In genomic region chr1:36092166-36092797, GRCh38 we compare ENCODE assay signal across 23 cellular contexts. TPM values are rescaled to one million over a fixed set of nuclear protein-coding genes. Genes with fewer than 3 reads are reported as not detected.
DNase-seq lines count a peak whose midpoint lies in the region; ATAC-seq and TF ChIP-seq lines count a peak whose summit lies in the region.
"Had no signal": no experiment of that assay in that cellular context is flagged by ENCODE, and none has a peak within 500 bp of the region (broad histone marks: within the 10 kb centered on the region; RNA-seq: fewer than 3 reads in every experiment).

No MANE protein-coding gene starts in this region.

- H3K4me1 ChIP-seq in BLaER1 treated with 17β-estradiol and CSF1 and Interleukin-3, amounts not matched to agents 10 nM and 100 nM = peaks cover 86 to 93% (median 90%) of the 10 kb centered on the region in 10 experiments
- H3K4me1 ChIP-seq in adrenal gland (replicated peaks in 1 of 2) = peaks cover 33 to 58% of the 10 kb centered on the region in 2 donors
- H3K4me1 ChIP-seq in CD8-positive, alpha-beta T cell (ENCODE audit: insufficient read depth, low read length) = peaks cover 20% of the 10 kb centered on the region
- peaks cover 30 to 56% (median 39%) of the 10 kb centered on the region in 4 donors for H3K4me1 ChIP-seq in upper lobe of left lung

- CTCF ChIA-PET in CD8-positive, alpha-beta T cell (lab: Charles Lee) = interaction anchor here (1.2 to 19.5 kb wide), 4 partner anchors 23 to 95 kb away, joined by 3 to 372 read pairs (median 6); partner anchors contain the start of gene TRAPPC3

- TF ChIP-seq EP300 in upper lobe of left lung (IDR thresholded peaks at IDR 0.05) = no peak

- no peak overlapping the region; a peak in 1 of 20 replicates for H3K4me3 ChIP-seq in BLaER1 treated with 17β-estradiol and CSF1 and Interleukin-3, amounts not matched to agents 10 nM and 100 nM
- no peak overlapping the region for H3K4me3 ChIP-seq in adrenal gland
- no peak overlapping the region for H3K4me3 ChIP-seq in CD8-positive, alpha-beta T cell (ENCODE audit: low read depth, low read length)
- no peak overlapping the region for H3K4me3 ChIP-seq in upper lobe of left lung
- H3K4me3 ChIP-seq: body of pancreas, coronary artery, transverse colon had no signal

- no peak for TF ChIP-seq CTCF in adrenal gland (IDR thresholded peaks at IDR 0.05)
- TF ChIP-seq CTCF in nephron progenitor cell (IDR thresholded peaks at IDR 0.05) = no peak
- no peak for TF ChIP-seq CTCF in CD8-positive, alpha-beta T cell (IDR thresholded peaks at IDR 0.05)
- no peak for TF ChIP-seq CTCF in upper lobe of left lung (IDR thresholded peaks at IDR 0.05)

- no peak for TF ChIP-seq POLR2A in adrenal gland (IDR thresholded peaks at IDR 0.05)
- no peak for TF ChIP-seq POLR2A in upper lobe of left lung (IDR thresholded peaks at IDR 0.05)

- peak overlapping the region; percentile 60 to 92 (median 72); a peak in 19 of 22 replicates for H3K9ac ChIP-seq in BLaER1 treated with 17β-estradiol and CSF1 and Interleukin-3, amounts not matched to agents 10 nM and 100 nM

- peaks cover 19% of the 10 kb centered on the region for H3K4me1 Mint-ChIP-seq in nephron progenitor cell
- H3K4me1 Mint-ChIP-seq in CD8-positive, alpha-beta T cell (ENCODE audit: low read depth) = peaks cover 20% of the 10 kb centered on the region

- 84 to 92% (median 89%) methylated on average over 16 to 17 of the region's 17 CpGs for WGBS in adrenal gland, 4 donors
- WGBS in upper lobe of left lung, 2 donors = 88 to 96% methylated on average over 11 to 17 of the region's 17 CpGs

- H3K9me3 Mint-ChIP-seq in nephron progenitor cell = no peaks in the 10 kb centered on the region
- H3K9me3 Mint-ChIP-seq in CD8-positive, alpha-beta T cell = no peaks in the 10 kb centered on the region
- H3K9me3 Mint-ChIP-seq: activated naive CD4-positive, alpha-beta T cell treated with anti-CD3 and anti-CD28 coated beads, Interleukin-2, amount 50 U/mL, for 24 hours; stimulated activated naive CD8-positive, alpha-beta T cell treated with anti-CD3 and anti-CD28 coated beads, Interleukin-15, Interleukin-2, amounts not matched to agents 100 ng/mL and 50 ng/mL, for 24 hours had no signal

- H3K27me3 ChIP-seq in BLaER1 treated with 17β-estradiol and CSF1 and Interleukin-3, amounts not matched to agents 10 nM and 100 nM = no peaks in the 10 kb centered on the region
- H3K27me3 ChIP-seq in adrenal gland (no peaks in the 10 kb centered on the region), upper lobe of left lung (no peaks in the 10 kb centered on the region)
- H3K27me3 ChIP-seq in CD8-positive, alpha-beta T cell (ENCODE audit: insufficient read depth, low read length) = no peaks in the 10 kb centered on the region
- H3K27me3 ChIP-seq: body of pancreas, transverse colon had no signal

- H3K27ac Mint-ChIP-seq in nephron progenitor cell = peak overlapping the region; percentile 39
- H3K27ac Mint-ChIP-seq in CD8-positive, alpha-beta T cell = no peak overlapping the region
- H3K27ac Mint-ChIP-seq: activated naive CD4-positive, alpha-beta T cell treated with anti-CD3 and anti-CD28 coated beads, Interleukin-2, amount 50 U/mL, for 24 hours; stimulated activated naive CD8-positive, alpha-beta T cell treated with anti-CD3 and anti-CD28 coated beads, Interleukin-15, Interleukin-2, amounts not matched to agents 100 ng/mL and 50 ng/mL, for 24 hours had no signal

- POLR2A ChIA-PET in CD8-positive, alpha-beta T cell (lab: Charles Lee) = no interaction called here

- H3K27me3 Mint-ChIP-seq in nephron progenitor cell (ENCODE audit: low read depth, poor library complexity) = peaks cover 3% of the 10 kb centered on the region
- H3K27me3 Mint-ChIP-seq in CD8-positive, alpha-beta T cell (ENCODE audit: low read depth) = no peaks in the 10 kb centered on the region
- H3K27me3 Mint-ChIP-seq: activated naive CD4-positive, alpha-beta T cell treated with anti-CD3 and anti-CD28 coated beads, Interleukin-2, amount 50 U/mL, for 24 hours; stimulated activated naive CD8-positive, alpha-beta T cell treated with anti-CD3 and anti-CD28 coated beads, Interleukin-15, Interleukin-2, amounts not matched to agents 100 ng/mL and 50 ng/mL, for 24 hours had no signal

- H3K9me3 ChIP-seq in BLaER1 treated with 17β-estradiol and CSF1 and Interleukin-3, amounts not matched to agents 10 nM and 100 nM (replicated peaks in 1 of 11) = no peaks in the 10 kb centered on the region
- H3K9me3 ChIP-seq in adrenal gland (replicated peaks in 1 of 3) (no peaks in the 10 kb centered on the region), upper lobe of left lung (no peaks in the 10 kb centered on the region)
- no peaks in the 10 kb centered on the region for H3K9me3 ChIP-seq in CD8-positive, alpha-beta T cell (ENCODE audit: low read length)
- H3K9me3 ChIP-seq: body of pancreas, transverse colon had no signal

- H3K4me3 Mint-ChIP-seq in nephron progenitor cell = no peak overlapping the region
- H3K4me3 Mint-ChIP-seq in CD8-positive, alpha-beta T cell = no peak overlapping the region
- H3K4me3 Mint-ChIP-seq: stimulated activated naive CD8-positive, alpha-beta T cell treated with anti-CD3 and anti-CD28 coated beads, Interleukin-15, Interleukin-2, amounts not matched to agents 100 ng/mL and 50 ng/mL, for 24 hours had no signal

- intact Hi-C loops in adrenal gland (cut with DNase I) = loop anchor here (10.0 kb wide), 3 partner anchors 93 to 323 kb away; no protein-coding TSS in a partner anchor
- intact Hi-C loops in CD8-positive, alpha-beta T cell (cut with DNase I, micrococcal nuclease) = no loop called here

- ATAC-seq in CD8-positive, alpha-beta T cell = no peak
- ATAC-seq in upper lobe of left lung (ENCODE audit: low FRiP score in 2 of 2) = no peak
- ATAC-seq: body of pancreas had no signal

- H3K36me3 ChIP-seq in BLaER1 treated with 17β-estradiol and CSF1 and Interleukin-3, amounts not matched to agents 10 nM and 100 nM = peaks cover 42 to 61% (median 55%) of the 10 kb centered on the region in 11 experiments
- H3K36me3 ChIP-seq in adrenal gland (replicated peaks in 1 of 2) = peaks cover 0 to 58% of the 10 kb centered on the region in 2 donors
- H3K36me3 ChIP-seq in CD8-positive, alpha-beta T cell (ENCODE audit: insufficient read depth, low read length) = peaks cover 40% of the 10 kb centered on the region
- peaks cover 15 to 55% (median 40%) of the 10 kb centered on the region in 4 donors for H3K36me3 ChIP-seq in upper lobe of left lung

- H3K27ac ChIP-seq in BLaER1 treated with 17β-estradiol and CSF1 and Interleukin-3, amounts not matched to agents 10 nM and 100 nM = peak overlapping the region in 8 of 11 experiments; percentile 69 to 81 (median 78); a peak in 15 of 22 replicates
- H3K27ac ChIP-seq in adrenal gland = peak overlapping the region in 4 of 5 donors; percentile 28 to 82 (median 75)
- H3K27ac ChIP-seq in CD8-positive, alpha-beta T cell (ENCODE audit: low read depth, low read length) = no peak overlapping the region
- no peak overlapping the region for H3K27ac ChIP-seq in upper lobe of left lung
- H3K27ac ChIP-seq: body of pancreas, coronary artery, transverse colon had no signal

- peak overlapping the region; percentile 85 to 99 (median 94) for H3K4me2 ChIP-seq in BLaER1 treated with 17β-estradiol and CSF1 and Interleukin-3, amounts not matched to agents 10 nM and 100 nM

- H3K36me3 Mint-ChIP-seq in nephron progenitor cell (ENCODE audit: low read depth) = peaks cover 18% of the 10 kb centered on the region
- peaks cover 49% of the 10 kb centered on the region for H3K36me3 Mint-ChIP-seq in CD8-positive, alpha-beta T cell

- DNase-seq in SKM-1 treated with dmso at 0.1 percent for 144 hours (lab: John Stamatoyannopoulos, UW; ENCODE audit: unreplicated experiment) (peak; percentile 63), SKM-1 (lab: John Stamatoyannopoulos, UW; ENCODE audit: unreplicated experiment) (no peak), adrenal gland (peak in 2 of 7 donors; percentile 13 to 21), nephron progenitor cell (no peak), upper lobe of left lung (no peak), DMS53 (lab: John Stamatoyannopoulos, UW) (no peak)
- DNase-seq in CD8-positive, alpha-beta T cell = no peak
- DNase-seq: activated CD4-positive, alpha-beta T cell treated with anti-CD3 and anti-CD28 coated beads for 48 hours; body of pancreas; GOT3; islet precursor cell; Karpas-422; NCI-H1092; NCI-H2029; NCI-H226; retina; stimulated activated CD4-positive, alpha-beta T cell treated with anti-CD3 and anti-CD28 coated beads, Interleukin-4, amount 100 ng/mL, for 4 hours; T-helper 1 cell; transverse colon had no signal

- H4K20me1 ChIP-seq in BLaER1 treated with 17β-estradiol and CSF1 and Interleukin-3, amounts not matched to agents 10 nM and 100 nM = peaks cover 38 to 72% (median 49%) of the 10 kb centered on the region in 11 experiments; a peak in 19 of 22 replicates

RNA-seq across cellular contexts. Expression of gene ADPRS, which starts 3.6 kb away (rescaled TPM):
- total RNA-seq in adrenal gland (10 to 100 TPM; 43.3 to 84.5 (median 54.8) TPM), upper lobe of left lung (10 to 100 TPM; 29.3 to 60.0 (median 45.8) TPM)
- polyA plus RNA-seq in adrenal gland = 10 to 100 TPM; 40.1 to 42.3 (median 40.7) TPM
- 10 to 100 TPM; 26.2 to 26.7 TPM for total RNA-seq in CD8-positive, alpha-beta T cell

RNA-seq across cellular contexts. Expression of gene TEKT2, which starts 8.4 kb away (rescaled TPM):
- 1 to 10 TPM in 1 of 8 donors, under 1 TPM in 3, not detected in 4; 0.18 to 1.2 (median 0.72) TPM for total RNA-seq in adrenal gland
- 1 to 10 TPM in 2 of 3 donors, under 1 TPM in 1; 0.40 to 4.0 (median 1.4) TPM for polyA plus RNA-seq in adrenal gland
- under 1 TPM; 0.35 to 0.47 TPM for total RNA-seq in CD8-positive, alpha-beta T cell
- total RNA-seq in upper lobe of left lung = 10 to 100 TPM in 2 of 6 donors, 1 to 10 TPM in 3, under 1 TPM in 1; 0.69 to 24.3 (median 8.1) TPM
- total RNA-seq: transverse colon had no signal

RNA-seq across cellular contexts. Expression of gene COL8A2, which starts 32.7 kb away (rescaled TPM):
- total RNA-seq in adrenal gland (1 to 10 TPM in 6 of 8 donors, under 1 TPM in 2; 0.74 to 6.6 (median 2.8) TPM), upper lobe of left lung (10 to 100 TPM in 3 of 6 donors, 1 to 10 TPM in 3; 2.5 to 20.8 (median 11.4) TPM)
- polyA plus RNA-seq in adrenal gland = 1 to 10 TPM in 2 of 3 donors, under 1 TPM in 1; 0.66 to 2.3 (median 1.2) TPM
- total RNA-seq in CD8-positive, alpha-beta T cell = under 1 TPM in 1 of 2 experiments, not detected in 1; 0.08 TPM

RNA-seq across cellular contexts. Expression of gene TRAPPC3, which starts 57.0 kb away (rescaled TPM):
- 100 to 1,000 TPM in 6 of 8 donors, 10 to 100 TPM in 2; 74.6 to 182 (median 133) TPM for total RNA-seq in adrenal gland
- polyA plus RNA-seq in adrenal gland = 100 to 1,000 TPM in 1 of 3 donors, 10 to 100 TPM in 2; 54.0 to 106 (median 65.1) TPM
- total RNA-seq in CD8-positive, alpha-beta T cell = 10 to 100 TPM; 18.4 to 21.6 TPM
- 100 to 1,000 TPM in 2 of 6 donors, 10 to 100 TPM in 4; 65.8 to 120 (median 75.5) TPM for total RNA-seq in upper lobe of left lung

Comparison
In these comparisons a context has a peak if more than half of its experiments do, and no peak if none do; other contexts are left out.
1. H3K27ac ChIP-seq: peak in BLaER1 treated with 17β-estradiol and CSF1 and Interleukin-3, amounts not matched to agents 10 nM and 100 nM (8 of 11) and adrenal gland (4 of 5); none in CD8-positive, alpha-beta T cell (single experiment) and upper lobe of left lung (0 of 4).
2. intact Hi-C loops: an anchor here in adrenal gland (10.0 kb wide); none called in CD8-positive, alpha-beta T cell.